ENCODE assay signal across 10 cellular contexts in the genomic region with DNA sequence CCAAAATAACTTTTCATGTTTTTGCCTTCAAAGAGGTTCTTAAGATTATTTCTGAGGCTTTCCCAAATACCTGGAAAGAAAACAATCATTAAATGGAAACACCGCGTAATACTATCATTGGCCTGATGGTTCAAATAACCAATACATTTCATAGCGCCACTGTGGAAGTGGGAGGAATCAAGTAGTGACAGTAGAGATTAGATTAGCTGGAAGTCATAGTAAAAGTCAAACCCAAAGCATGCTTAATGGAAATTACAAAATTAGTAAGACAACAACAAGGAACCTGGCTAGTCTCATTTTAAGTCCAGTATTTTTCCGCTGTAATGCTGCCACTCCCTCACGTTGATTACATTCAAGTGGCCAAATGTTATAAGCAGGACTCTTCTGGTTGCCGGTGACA. TPM values are rescaled to one million over a fixed set of nuclear protein-coding genes. Genes with fewer than 3 reads are reported as not detected.
"Had no signal": no experiment of that assay in that cellular context is flagged by ENCODE, and none has a peak within 500 bp of the region (broad histone marks: within the 10 kb centered on the region; RNA-seq: fewer than 3 reads in every experiment).

No MANE protein-coding gene starts in this region.

- H3K4me3 ChIP-seq: GM23248, GM23338, HAP-1 had no signal

- H3K4me1 Mint-ChIP-seq: GM23338 had no signal

- DNase-seq: GM23248, GOT3, H7, H9, HCEC 1CT had no signal

- H3K4me3 Mint-ChIP-seq: GM23338, H9 had no signal

- H3K9me3 ChIP-seq: HAP-1 had no signal

- H3K9me3 Mint-ChIP-seq: GM23338, H9 had no signal

- H3K27ac Mint-ChIP-seq: GM23338, H9 had no signal

- H3K36me3 ChIP-seq: HAP-1 had no signal

- ATAC-seq: GM23338, HCT116 had no signal

- H3K27ac ChIP-seq: GM23248 had no signal

RNA-seq across cellular contexts. Expression of a gene that starts 41.5 kb away (rescaled TPM):
- total RNA-seq: GM23248, GM23338, H1, H4, H7, H9 had no signal
- polyA plus RNA-seq: GM23248, GM23338, H1 had no signal
